Comparison of ENCODE assay signal across 8 cellular contexts in the genomic region with DNA sequence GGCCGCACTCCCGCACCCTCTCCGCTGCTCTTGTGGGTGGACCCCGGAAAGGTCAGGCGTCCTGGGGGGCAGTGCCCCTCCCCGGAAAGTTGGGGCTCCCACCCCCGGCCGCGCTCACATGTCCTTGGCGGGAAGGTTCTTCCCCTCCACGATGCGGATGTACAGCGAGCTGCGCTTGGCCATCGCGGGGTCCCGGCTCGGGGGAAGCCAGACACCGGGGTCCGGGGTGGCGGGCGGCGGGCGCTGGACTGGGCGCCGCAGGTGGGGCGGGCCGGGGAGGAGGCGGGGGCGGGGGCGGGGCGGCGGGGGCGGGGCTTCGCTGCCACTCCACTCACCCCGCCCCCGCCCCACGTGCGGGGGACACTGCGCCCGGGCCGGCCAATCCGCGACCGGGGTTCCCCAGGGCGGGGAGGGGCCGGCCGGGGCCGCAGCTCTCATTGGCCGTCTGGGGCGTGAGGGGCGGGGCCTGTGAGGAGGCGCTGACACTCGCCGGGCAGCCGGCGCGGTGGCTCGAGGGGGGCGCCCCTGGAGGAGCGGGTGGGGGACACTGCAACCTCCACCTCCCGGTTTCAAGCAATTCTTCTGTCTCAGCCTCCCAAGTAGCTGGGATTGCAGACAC. TPM values are rescaled to one million over a fixed set of nuclear protein-coding genes. Genes with fewer than 3 reads are reported as not detected.
DNase-seq lines count a peak whose midpoint lies in the region; ATAC-seq and TF ChIP-seq lines count a peak whose summit lies in the region.
"Not testable (repeated sequence)": the region's sequence is repeated elsewhere in the genome, so short reads cannot be mapped to it uniquely, and the experiment has no call there.

A gene (minus strand): TSS at position 250 of the 619 bp plus-strand sequence. CDS start 67 bp downstream, at position 183.

- H3K4me3 ChIP-seq in SU-DHL-6 (ENCODE audit: insufficient read depth, low read length, poor library complexity, severe bottlenecking) (peak within 1 kb of the TSS; percentile 46), suprapubic skin (peak within 1 kb of the TSS; percentile 51)

- not testable (repeated sequence) for H3F3A ChIP-seq in SU-DHL-6 (ENCODE audit: insufficient read depth)

- not testable (repeated sequence) for H3K4me1 Mint-ChIP-seq in activated naive CD8-positive, alpha-beta T cell treated with anti-CD3 and anti-CD28 coated beads, Interleukin-2, amount 10 ng/mL, durations not matched to agents 7 days and 5 days; natural killer cell

- not testable (repeated sequence) for TF ChIP-seq POLR2A in suprapubic skin (IDR thresholded peaks at IDR 0.05)

- POLR2A ChIA-PET in activated naive CD8-positive, alpha-beta T cell treated with anti-CD3 and anti-CD28 coated beads, Interleukin-2, amount 10 ng/mL, durations not matched to agents 7 days and 5 days (lab: Charles Lee), result not testable (repeated sequence)

- DNase-seq in EH (ENCODE audit: low read depth), result peak; percentile 24
- DNase-seq in activated naive CD8-positive, alpha-beta T cell treated with anti-CD3 and anti-CD28 coated beads, Interleukin-2, amount 10 ng/mL, durations not matched to agents 7 days and 5 days, result peak; percentile 62
- peak; percentile 35 for DNase-seq in globus pallidus (ENCODE audit: low spot score)
- peak; percentile 55 for DNase-seq in natural killer cell
- DNase-seq in suprapubic skin (ENCODE audit: low spot score in 2 of 2), result peak; percentile 73 to 74

- not testable (repeated sequence) for TF ChIP-seq EP300 in suprapubic skin (IDR thresholded peaks at IDR 0.05)

- not testable (repeated sequence) for H3K79me2 ChIP-seq in SU-DHL-6 (ENCODE audit: insufficient read depth, low read length)

- H3K9me2 ChIP-seq in SU-DHL-6 (replicated peaks; ENCODE audit: insufficient read depth, low read length), result not testable (repeated sequence)

- H2AFZ ChIP-seq in SU-DHL-6 (ENCODE audit: low read depth, low read length, severe bottlenecking), result not testable (repeated sequence)

- not testable (repeated sequence) for H4K20me1 ChIP-seq in SU-DHL-6 (ENCODE audit: low read depth, low read length)

- H3K9ac ChIP-seq in SU-DHL-6 (ENCODE audit: low read length), result not testable (repeated sequence)

- WGBS in suprapubic skin, result no CpG with 5 or more reads among the region's 62 CpGs

- H3K4me3 Mint-ChIP-seq in activated naive CD8-positive, alpha-beta T cell treated with anti-CD3 and anti-CD28 coated beads, Interleukin-2, amount 10 ng/mL, durations not matched to agents 7 days and 5 days, result not testable (repeated sequence)
- H3K4me3 Mint-ChIP-seq in natural killer cell, result peak within 1 kb of the TSS; percentile 68

- H3K9me3 Mint-ChIP-seq in activated naive CD8-positive, alpha-beta T cell treated with anti-CD3 and anti-CD28 coated beads, Interleukin-2, amount 10 ng/mL, durations not matched to agents 7 days and 5 days; natural killer cell: not testable (repeated sequence)

- not testable (repeated sequence) for H3K36me3 ChIP-seq in SU-DHL-6 (ENCODE audit: low read length); suprapubic skin

- TF ChIP-seq CTCF in SU-DHL-6 (IDR thresholded peaks at IDR 0.05; ENCODE audit: insufficient read depth, low read length, poor library complexity, severe bottlenecking); natural killer cell (IDR thresholded peaks at IDR 0.05); suprapubic skin (IDR thresholded peaks at IDR 0.05): not testable (repeated sequence)

- ATAC-seq in GM21515 (IDR thresholded peaks at IDR 0.05; ENCODE audit: unreplicated experiment), result peak; percentile 71
- peak; percentile 84 for ATAC-seq in HG03280 (IDR thresholded peaks at IDR 0.05; ENCODE audit: unreplicated experiment)
- peak; percentile 98 for ATAC-seq in activated naive CD8-positive, alpha-beta T cell treated with anti-CD3 and anti-CD28 coated beads, Interleukin-2, amount 10 ng/mL, durations not matched to agents 7 days and 5 days (ENCODE audit: low read depth)
- ATAC-seq in natural killer cell, result peak; percentile 98 to 99 (median 99)

- H3K27me3 Mint-ChIP-seq in activated naive CD8-positive, alpha-beta T cell treated with anti-CD3 and anti-CD28 coated beads, Interleukin-2, amount 10 ng/mL, durations not matched to agents 7 days and 5 days; natural killer cell (ENCODE audit: low read depth in 2 of 2): not testable (repeated sequence)

- H3K36me3 Mint-ChIP-seq in activated naive CD8-positive, alpha-beta T cell treated with anti-CD3 and anti-CD28 coated beads, Interleukin-2, amount 10 ng/mL, durations not matched to agents 7 days and 5 days; natural killer cell: not testable (repeated sequence)

- not testable (repeated sequence) for H3K27ac Mint-ChIP-seq in activated naive CD8-positive, alpha-beta T cell treated with anti-CD3 and anti-CD28 coated beads, Interleukin-2, amount 10 ng/mL, durations not matched to agents 7 days and 5 days; natural killer cell

- not testable (repeated sequence) for H3K27ac ChIP-seq in SU-DHL-6 (ENCODE audit: low read depth, low read length); suprapubic skin

- peak within 1 kb of the TSS; percentile 46 for H3K4me2 ChIP-seq in SU-DHL-6 (ENCODE audit: low read depth, low read length, poor library complexity, severe bottlenecking)

- not testable (repeated sequence) for H3K4me1 ChIP-seq in suprapubic skin

- intact Hi-C loops in natural killer cell (cut with micrococcal nuclease), result not testable (repeated sequence)

- not testable (repeated sequence) for H3K27me3 ChIP-seq in SU-DHL-6 (ENCODE audit: low read length); suprapubic skin

- not testable (repeated sequence) for H3K9me3 ChIP-seq in SU-DHL-6 (ENCODE audit: insufficient read depth, low read length); suprapubic skin

RNA-seq across cellular contexts. Expression of the gene that starts here (rescaled TPM):
- total RNA-seq in activated naive CD8-positive, alpha-beta T cell treated with anti-CD3 and anti-CD28 coated beads, Interleukin-2, amount 10 ng/mL, durations not matched to agents 7 days and 5 days, result 10 to 100 TPM; 40.5 to 43.2 TPM
- total RNA-seq in natural killer cell (10 to 100 TPM; 27.0 to 35.6 (median 28.5) TPM), suprapubic skin (10 to 100 TPM; 16.4 to 33.9 (median 23.6) TPM)
